8 cellular contexts compared by ENCODE assay signal in genomic region chr11:67238894-67239794, GRCh38. TPM values are rescaled to one million over a fixed set of nuclear protein-coding genes. Genes with fewer than 3 reads are reported as not detected.
DNase-seq lines count a peak whose midpoint lies in the region; ATAC-seq and TF ChIP-seq lines count a peak whose summit lies in the region.

No MANE protein-coding gene starts in this region.

- peaks cover 10 to 25% (median 18%) of the 10 kb centered on the region in 3 donors for H3K27me3 Mint-ChIP-seq in immature natural killer cell (ENCODE audit: low read depth in 3 of 3)

- peak overlapping the region; percentile 99 to 100 for H3K27ac Mint-ChIP-seq in activated naive CD4-positive, alpha-beta T cell treated with anti-CD3 and anti-CD28 coated beads, Interleukin-2, amount 50 U/mL, for 72 hours
- H3K27ac Mint-ChIP-seq in immature natural killer cell = peak overlapping the region; percentile 95 to 100 (median 99)

- peaks cover 0 to 38% (median 16%) of the 10 kb centered on the region in 9 donors for H3K36me3 ChIP-seq in heart left ventricle
- H3K36me3 ChIP-seq in stomach smooth muscle (ENCODE audit: control insufficient read depth in 2 of 2, insufficient read depth in 2 of 2, low read length in 2 of 2) = peaks cover 6 to 13% of the 10 kb centered on the region in 2 donors

- H3K4me3 ChIP-seq in heart left ventricle (peak overlapping the region in 9 of 12 donors; percentile 30 to 95 (median 70)), stomach smooth muscle (ENCODE audit: low read length in 2 of 2) (peak overlapping the region; percentile 73 to 96)

- H3K27me3 ChIP-seq in heart left ventricle (no peaks in the 10 kb centered on the region), stomach smooth muscle (ENCODE audit: control insufficient read depth in 1 of 2, insufficient read depth in 2 of 2, low read length in 2 of 2) (no peaks in the 10 kb centered on the region)

- ATAC-seq in heart left ventricle (no peak), left cardiac atrium (no peak), GM18511 (IDR thresholded peaks at IDR 0.05; ENCODE audit: unreplicated experiment) (no peak)
- ATAC-seq in activated naive CD4-positive, alpha-beta T cell treated with anti-CD3 and anti-CD28 coated beads, Interleukin-2, amount 50 U/mL, for 72 hours = no peak

- peaks cover 7 to 52% (median 44%) of the 10 kb centered on the region in 12 donors for H3K4me1 ChIP-seq in heart left ventricle
- H3K4me1 ChIP-seq in stomach smooth muscle (ENCODE audit: control insufficient read depth, insufficient read depth, low read length) = peaks cover 35% of the 10 kb centered on the region

- intact Hi-C loops in heart left ventricle (cut with DNase I) (no loop called here), left cardiac atrium (cut with DNase I) (loop anchor here in 1 of 2 donors (10.0 kb wide), 1 partner anchor 114 kb away; no protein-coding TSS in a partner anchor)

- H3K9me3 ChIP-seq in heart left ventricle (no peaks in the 10 kb centered on the region), stomach smooth muscle (ENCODE audit: control insufficient read depth in 2 of 2, low read length in 2 of 2) (no peaks in the 10 kb centered on the region)

- no peaks in the 10 kb centered on the region for H3K9me3 Mint-ChIP-seq in activated naive CD4-positive, alpha-beta T cell treated with anti-CD3 and anti-CD28 coated beads, Interleukin-2, amount 50 U/mL, for 72 hours
- no peaks in the 10 kb centered on the region for H3K9me3 Mint-ChIP-seq in immature natural killer cell

- H3K4me1 Mint-ChIP-seq in immature natural killer cell = peaks cover 49 to 64% of the 10 kb centered on the region in 2 donors

- H3K27ac ChIP-seq in heart left ventricle (peak overlapping the region; percentile 17 to 97 (median 90)), stomach smooth muscle (ENCODE audit: low read length) (peak overlapping the region; percentile 97)

- peaks cover 44 to 48% of the 10 kb centered on the region in 2 donors for H3K36me3 Mint-ChIP-seq in activated naive CD4-positive, alpha-beta T cell treated with anti-CD3 and anti-CD28 coated beads, Interleukin-2, amount 50 U/mL, for 72 hours
- peaks cover under 1 to 20% (median 4%) of the 10 kb centered on the region in 3 donors for H3K36me3 Mint-ChIP-seq in immature natural killer cell

- TF ChIP-seq CTCF in heart left ventricle (IDR thresholded peaks at IDR 0.05) = no peak

- no peak for TF ChIP-seq POLR2A in heart left ventricle (IDR thresholded peaks at IDR 0.05)

- 11 to 15% (median 13%) methylated on average over 10 of the region's 10 CpGs for WGBS in heart left ventricle, 4 donors

- H3K4me3 Mint-ChIP-seq in immature natural killer cell = peak overlapping the region; percentile 98 to 100 (median 99)

- no peak for DNase-seq in heart left ventricle
- DNase-seq in left cardiac atrium = no peak
- no peak for DNase-seq in activated naive CD4-positive, alpha-beta T cell treated with anti-CD3 and anti-CD28 coated beads, Interleukin-2, amount 50 U/mL, for 72 hours (ENCODE audit: low spot score in 2 of 2)
- no peak for DNase-seq in immature natural killer cell
- no peak for DNase-seq in effector CD8-positive, alpha-beta T cell (lab: John Stamatoyannopoulos, UW)
- DNase-seq in mesenteric fat pad (ENCODE audit: low spot score) = no peak

- H3K9ac ChIP-seq in stomach smooth muscle (ENCODE audit: low read length in 2 of 2) = peak overlapping the region; percentile 63 to 68

RNA-seq across cellular contexts. Expression of gene GRK2, which starts 27.1 kb away (rescaled TPM):
- 100 to 1,000 TPM in 1 of 9 donors, 10 to 100 TPM in 8; 40.1 to 107 (median 49.6) TPM for total RNA-seq in heart left ventricle
- polyA plus RNA-seq in heart left ventricle = 10 to 100 TPM; 55.6 to 63.8 TPM
- 10 to 100 TPM; 51.6 to 52.6 TPM for total RNA-seq in left cardiac atrium
- total RNA-seq in activated naive CD4-positive, alpha-beta T cell treated with anti-CD3 and anti-CD28 coated beads, Interleukin-2, amount 50 U/mL, for 72 hours = 100 to 1,000 TPM; 289 to 376 TPM
- 10 to 100 TPM; 15.2 to 25.9 (median 22.9) TPM for polyA plus RNA-seq in immature natural killer cell
- 60.2 TPM for total RNA-seq in mesenteric fat pad

RNA-seq across cellular contexts. Expression of gene ANKRD13D, which starts 50.0 kb away (rescaled TPM):
- total RNA-seq in heart left ventricle = 10 to 100 TPM in 6 of 9 donors, 1 to 10 TPM in 3; 7.6 to 43.6 (median 12.8) TPM
- 10 to 100 TPM; 12.3 to 17.6 TPM for polyA plus RNA-seq in heart left ventricle
- 10 to 100 TPM; 22.1 to 22.6 TPM for total RNA-seq in left cardiac atrium
- total RNA-seq in activated naive CD4-positive, alpha-beta T cell treated with anti-CD3 and anti-CD28 coated beads, Interleukin-2, amount 50 U/mL, for 72 hours = 100 to 1,000 TPM in 1 of 2 donors, 10 to 100 TPM in 1; 76.0 to 213 TPM
- 10 to 100 TPM; 12.4 to 26.7 (median 14.2) TPM for polyA plus RNA-seq in immature natural killer cell
- total RNA-seq in mesenteric fat pad = 42.5 TPM
